ENCODE assay signal across 21 cellular contexts in the genomic region with DNA sequence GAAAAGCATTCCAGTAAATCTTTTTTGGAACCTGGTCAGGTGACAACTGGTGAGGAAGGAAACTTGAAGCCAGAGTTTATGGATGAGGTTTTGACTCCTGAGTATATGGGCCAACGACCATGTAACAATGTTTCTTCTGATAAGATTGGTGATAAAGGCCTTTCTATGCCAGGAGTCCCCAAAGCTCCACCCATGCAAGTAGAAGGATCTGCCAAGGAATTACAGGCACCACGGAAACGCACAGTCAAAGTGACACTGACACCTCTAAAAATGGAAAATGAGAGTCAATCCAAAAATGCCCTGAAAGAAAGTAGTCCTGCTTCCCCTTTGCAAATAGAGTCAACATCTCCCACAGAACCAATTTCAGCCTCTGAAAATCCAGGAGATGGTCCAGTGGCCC. TPM values are rescaled to one million over a fixed set of nuclear protein-coding genes. Genes with fewer than 3 reads are reported as not detected.
DNase-seq lines count a peak whose midpoint lies in the region; ATAC-seq and TF ChIP-seq lines count a peak whose summit lies in the region.
"Had no signal": no experiment of that assay in that cellular context is flagged by ENCODE, and none has a peak within 500 bp of the region (broad histone marks: within the 10 kb centered on the region; RNA-seq: fewer than 3 reads in every experiment).

No MANE protein-coding gene starts in this region.

- H3K27me3 ChIP-seq in body of pancreas, result no peaks in the 10 kb centered on the region

- intact Hi-C loops in left cardiac atrium (cut with DNase I) (no loop called here), cardiac septum (cut with DNase I) (no loop called here), body of pancreas (cut with DNase I) (loop anchor here (10.0 kb wide), 2 partner anchors 108 to 252 kb away; no protein-coding TSS in a partner anchor)

- H3K4me3 ChIP-seq in body of pancreas, result no peak overlapping the region
- H3K4me3 ChIP-seq: A549 had no signal

- H3K9me3 ChIP-seq in body of pancreas, result no peaks in the 10 kb centered on the region
- H3K9me3 ChIP-seq: A549 had no signal

- no peak for TF ChIP-seq POLR2A in body of pancreas (IDR thresholded peaks at IDR 0.05)

- ATAC-seq in left cardiac atrium (peak; percentile 35 to 62), body of pancreas (no peak)
- no peak for ATAC-seq in stimulated activated effector memory CD8-positive, alpha-beta T cell treated with anti-CD3 and anti-CD28 coated beads, Interleukin-12 subunit alpha, Interleukin-12 subunit beta, amount 100 ng/mL, for 72 hours
- ATAC-seq: A549 had no signal

- peaks cover 96% of the 10 kb centered on the region for H3K36me3 Mint-ChIP-seq in activated T-cell treated with anti-CD3 and anti-CD28 coated beads, Interleukin-2, amount 50 U/mL, for 24 hours (ENCODE audit: low read depth)
- peaks cover 23% of the 10 kb centered on the region for H3K36me3 Mint-ChIP-seq in activated naive CD8-positive, alpha-beta T cell treated with anti-CD3 and anti-CD28 coated beads for 36 hours
- H3K36me3 Mint-ChIP-seq in stimulated activated effector memory CD8-positive, alpha-beta T cell treated with anti-CD3 and anti-CD28 coated beads, Interleukin-12 subunit alpha, Interleukin-12 subunit beta, amount 100 ng/mL, for 72 hours, result peaks cover 100% of the 10 kb centered on the region

- peaks cover 33 to 58% of the 10 kb centered on the region in 2 donors for H3K36me3 ChIP-seq in body of pancreas (replicated peaks in 1 of 2; ENCODE audit: insufficient read depth in 1 of 2, low read depth in 2 of 2)

- no peaks in the 10 kb centered on the region for H3K27me3 Mint-ChIP-seq in activated T-cell treated with anti-CD3 and anti-CD28 coated beads, Interleukin-2, amount 50 U/mL, for 24 hours
- no peaks in the 10 kb centered on the region for H3K27me3 Mint-ChIP-seq in activated naive CD8-positive, alpha-beta T cell treated with anti-CD3 and anti-CD28 coated beads for 36 hours
- H3K27me3 Mint-ChIP-seq: CD4-positive, alpha-beta T cell had no signal

- no peak for TF ChIP-seq CTCF in body of pancreas (IDR thresholded peaks at IDR 0.05)

- peaks cover 6% of the 10 kb centered on the region for H3K4me1 Mint-ChIP-seq in activated T-cell treated with anti-CD3 and anti-CD28 coated beads, Interleukin-2, amount 50 U/mL, for 24 hours (ENCODE audit: low read depth)
- H3K4me1 Mint-ChIP-seq in activated naive CD8-positive, alpha-beta T cell treated with anti-CD3 and anti-CD28 coated beads for 36 hours, result peaks cover 2% of the 10 kb centered on the region
- peaks cover 5% of the 10 kb centered on the region for H3K4me1 Mint-ChIP-seq in stimulated activated effector memory CD8-positive, alpha-beta T cell treated with anti-CD3 and anti-CD28 coated beads, Interleukin-12 subunit alpha, Interleukin-12 subunit beta, amount 100 ng/mL, for 72 hours

- no peaks in the 10 kb centered on the region for H3K9me3 Mint-ChIP-seq in activated T-cell treated with anti-CD3 and anti-CD28 coated beads, Interleukin-2, amount 50 U/mL, for 24 hours
- no peaks in the 10 kb centered on the region for H3K9me3 Mint-ChIP-seq in activated naive CD8-positive, alpha-beta T cell treated with anti-CD3 and anti-CD28 coated beads for 36 hours
- no peaks in the 10 kb centered on the region for H3K9me3 Mint-ChIP-seq in stimulated activated effector memory CD8-positive, alpha-beta T cell treated with anti-CD3 and anti-CD28 coated beads, Interleukin-12 subunit alpha, Interleukin-12 subunit beta, amount 100 ng/mL, for 72 hours
- H3K9me3 Mint-ChIP-seq: CD4-positive, alpha-beta T cell had no signal

- H3K27ac Mint-ChIP-seq in activated T-cell treated with anti-CD3 and anti-CD28 coated beads, Interleukin-2, amount 50 U/mL, for 24 hours, result peak overlapping the region; percentile 70
- H3K27ac Mint-ChIP-seq in activated naive CD8-positive, alpha-beta T cell treated with anti-CD3 and anti-CD28 coated beads for 36 hours, result peak overlapping the region; percentile 30
- peak overlapping the region; percentile 46 for H3K27ac Mint-ChIP-seq in stimulated activated effector memory CD8-positive, alpha-beta T cell treated with anti-CD3 and anti-CD28 coated beads, Interleukin-12 subunit alpha, Interleukin-12 subunit beta, amount 100 ng/mL, for 72 hours

- WGBS in body of pancreas, 2 donors, result 35 to 36% methylated on average over 3 of the region's 3 CpGs

- no peaks in the 10 kb centered on the region for H3K4me1 ChIP-seq in body of pancreas
- H3K4me1 ChIP-seq: A549 had no signal

- no peak overlapping the region for H3K27ac ChIP-seq in body of pancreas
- H3K27ac ChIP-seq: A549, KMS-11, RWPE1 had no signal

- DNase-seq in activated T-cell treated with anti-CD3 and anti-CD28 coated beads, Interleukin-2, amount 50 U/mL, for 24 hours, result no peak
- DNase-seq in activated T-cell treated with anti-CD3 and anti-CD28 coated beads, Interleukin-2, amount 50 U/mL, for 48 hours, result no peak
- no peak for DNase-seq in left cardiac atrium
- no peak for DNase-seq in cardiac septum (ENCODE audit: low spot score)
- no peak for DNase-seq in activated naive CD8-positive, alpha-beta T cell treated with anti-CD3 and anti-CD28 coated beads for 36 hours
- DNase-seq in stimulated activated effector memory CD8-positive, alpha-beta T cell treated with anti-CD3 and anti-CD28 coated beads, Interleukin-12 subunit alpha, Interleukin-12 subunit beta, amount 100 ng/mL, for 72 hours (ENCODE audit: low spot score in 2 of 2), result no peak
- DNase-seq in body of pancreas, result no peak
- DNase-seq in NOMO-1 (lab: John Stamatoyannopoulos, UW; ENCODE audit: unreplicated experiment in 2 of 2), result no peak
- DNase-seq: Calu3; CD4-positive, alpha-beta T cell; GF-D8; H7; MV-4-11; NCI-H187; NCI-H2107; NCI-H510A treated with DMSO at 0.1 percent for 48 hours; NCI-H774 had no signal

- H3K4me3 Mint-ChIP-seq in activated T-cell treated with anti-CD3 and anti-CD28 coated beads, Interleukin-2, amount 50 U/mL, for 24 hours, result no peak overlapping the region
- no peak overlapping the region for H3K4me3 Mint-ChIP-seq in activated naive CD8-positive, alpha-beta T cell treated with anti-CD3 and anti-CD28 coated beads for 36 hours
- no peak overlapping the region for H3K4me3 Mint-ChIP-seq in stimulated activated effector memory CD8-positive, alpha-beta T cell treated with anti-CD3 and anti-CD28 coated beads, Interleukin-12 subunit alpha, Interleukin-12 subunit beta, amount 100 ng/mL, for 72 hours
- H3K4me3 Mint-ChIP-seq: CD4-positive, alpha-beta T cell had no signal

RNA-seq across cellular contexts. Expression of gene TTC36, which starts 24.1 kb away (rescaled TPM):
- 1 to 10 TPM in 1 of 2 donors, not detected in 1; 1.2 TPM for total RNA-seq in left cardiac atrium
- total RNA-seq in cardiac septum, result 0.62 TPM
- total RNA-seq in activated naive CD8-positive, alpha-beta T cell treated with anti-CD3 and anti-CD28 coated beads for 36 hours, result under 1 TPM; 0.42 to 0.62 TPM
- total RNA-seq in body of pancreas, result not detected
- total RNA-seq: H7, HT-29 had no signal

RNA-seq across cellular contexts. Expression of gene TMEM25, which starts 27.8 kb away (rescaled TPM):
- total RNA-seq in left cardiac atrium, result 10 to 100 TPM in 1 of 2 donors, 1 to 10 TPM in 1; 8.8 to 10.1 TPM
- total RNA-seq in cardiac septum, result 8.0 TPM
- 10 to 100 TPM; 14.2 to 14.7 TPM for total RNA-seq in activated naive CD8-positive, alpha-beta T cell treated with anti-CD3 and anti-CD28 coated beads for 36 hours
- 10 to 100 TPM; 35.5 to 39.6 TPM for total RNA-seq in body of pancreas

Comparison
In these comparisons a context has a peak if more than half of its experiments do, and no peak if none do; other contexts are left out.
1. ATAC-seq: peak in left cardiac atrium (2 of 2); none in stimulated activated effector memory CD8-positive, alpha-beta T cell treated with anti-CD3 and anti-CD28 coated beads, Interleukin-12 subunit alpha, Interleukin-12 subunit beta, amount 100 ng/mL, for 72 hours (single experiment) and body of pancreas (single experiment).
2. Peak in every context shown above with its lines, with median percentiles within 50 percentile points of each other: H3K27ac Mint-ChIP-seq.